16 cellular contexts compared by ENCODE assay signal in genomic region chr11:67562951-67563350, GRCh38. TPM values are rescaled to one million over a fixed set of nuclear protein-coding genes. Genes with fewer than 3 reads are reported as not detected.
A peak's percentile ranks its signal among the peaks of the same experiment; 100 is the strongest.
DNase-seq lines count a peak whose midpoint lies in the region; ATAC-seq and TF ChIP-seq lines count a peak whose summit lies in the region.
"Had no signal": no experiment of that assay in that cellular context is flagged by ENCODE, and none has a peak within 500 bp of the region (broad histone marks: within the 10 kb centered on the region; RNA-seq: fewer than 3 reads in every experiment).

No MANE protein-coding gene starts in this region.

- H2AFZ ChIP-seq in neural progenitor cell (replicated peaks) = no peak overlapping the region

- no peaks in the 10 kb centered on the region for H3K9me3 Mint-ChIP-seq in neural progenitor cell

- no peak for TF ChIP-seq EP300 in Ishikawa (IDR thresholded peaks at IDR 0.05; ENCODE audit: borderline replicate concordance)

- H3K27me3 ChIP-seq in neural progenitor cell = no peaks in the 10 kb centered on the region
- H3K27me3 ChIP-seq: tibial artery had no signal

- H3K27ac Mint-ChIP-seq in neural progenitor cell = no peak overlapping the region
- H3K27ac Mint-ChIP-seq: activated naive CD8-positive, alpha-beta T cell had no signal

- no peak overlapping the region for H3K4me3 ChIP-seq in neural progenitor cell
- H3K4me3 ChIP-seq: tibial artery had no signal

- H3K4me1 ChIP-seq in neural progenitor cell = peaks cover 4% of the 10 kb centered on the region

- peaks cover 9% of the 10 kb centered on the region for H3K27me3 Mint-ChIP-seq in neural progenitor cell (ENCODE audit: insufficient read depth, low read depth)
- H3K27me3 Mint-ChIP-seq: activated naive CD8-positive, alpha-beta T cell had no signal

- no peak overlapping the region for H3K4me3 Mint-ChIP-seq in neural progenitor cell
- H3K4me3 Mint-ChIP-seq: activated naive CD8-positive, alpha-beta T cell had no signal

- H3K79me2 ChIP-seq in neural progenitor cell (ENCODE audit: low read depth) = no peaks in the 10 kb centered on the region

- H3K27ac ChIP-seq in C4-2B (peak overlapping the region; percentile 20; the same call in 1 of the 2 replicates), neural progenitor cell (no peak overlapping the region)

- no peaks in the 10 kb centered on the region for H3K36me3 ChIP-seq in neural progenitor cell
- H3K36me3 ChIP-seq: tibial artery had no signal

- TF ChIP-seq CTCF in C4-2B (conservative IDR thresholded peaks at IDR 0.05) (no peak), neural progenitor cell (IDR thresholded peaks at IDR 0.05) (no peak)

- no peak for TF ChIP-seq RAD21 in Ishikawa (IDR thresholded peaks at IDR 0.05; ENCODE audit: low read depth)

- no peak for ATAC-seq in GM18870 (IDR thresholded peaks at IDR 0.05; ENCODE audit: unreplicated experiment)

- peak; percentile 30 to 49 for DNase-seq in dermis microvascular lymphatic vessel endothelial cell (ENCODE audit: low read depth in 2 of 2)
- DNase-seq in neural progenitor cell (ENCODE audit: low spot score) = no peak
- no peak for DNase-seq in activated T-cell treated with anti-CD3 and anti-CD28 coated beads, Interleukin-2, amount 50 U/mL, for 1 hour
- DNase-seq in T-helper 1 cell = no peak
- DNase-seq in NCI-H1092 (lab: John Stamatoyannopoulos, UW) = no peak
- DNase-seq: DMS 273 treated with DMSO at 0.1 percent for 48 hours; hypothalamus; left ventricle myocardium superior; NCI-H2171 treated with DMSO at 0.1 percent for 48 hours; NK-92 treated with Interleukin-12 subunit alpha and Interleukin-12 subunit beta, amount 100 ng/mL, for 24 hours had no signal

- no peaks in the 10 kb centered on the region for H3K9me3 ChIP-seq in neural progenitor cell (ENCODE audit: low read depth)
- H3K9me3 ChIP-seq: tibial artery had no signal

- no peaks in the 10 kb centered on the region for H3F3A ChIP-seq in neural progenitor cell (ENCODE audit: low read depth)

- peaks cover 10% of the 10 kb centered on the region for H3K4me1 Mint-ChIP-seq in neural progenitor cell

- H3K9ac ChIP-seq in neural progenitor cell = peak overlapping the region; percentile 40

- H3K4me2 ChIP-seq in neural progenitor cell = no peak overlapping the region

- H4K20me1 ChIP-seq in neural progenitor cell (ENCODE audit: low read depth) = no peaks in the 10 kb centered on the region

- no peaks in the 10 kb centered on the region for H3K36me3 Mint-ChIP-seq in neural progenitor cell
- H3K36me3 Mint-ChIP-seq: activated naive CD8-positive, alpha-beta T cell had no signal

TF ChIP-seq in Ishikawa, 13 proteins besides CTCF, POLR2A, EP300 and RAD21:
- TF ChIP-seq FOXM1 (IDR thresholded peaks at IDR 0.05; ENCODE audit: borderline replicate concordance, low read depth) (no peak), MAX (IDR thresholded peaks at IDR 0.05) (no peak), ZBTB7A (IDR thresholded peaks at IDR 0.05; ENCODE audit: low read depth) (no peak), CREB1 (IDR thresholded peaks at IDR 0.05; ENCODE audit: low read depth) (no peak), TAF1 (IDR thresholded peaks at IDR 0.05; ENCODE audit: low read depth) (no peak), NFIC (IDR thresholded peaks at IDR 0.05) (no peak), TEAD4 (IDR thresholded peaks at IDR 0.05) (peak; percentile 61), CEBPB (IDR thresholded peaks at IDR 0.05) (no peak), TCF12 (IDR thresholded peaks at IDR 0.05; ENCODE audit: low read depth) (no peak)

RNA-seq across cellular contexts. Expression of gene GSTP1, which starts 20.7 kb away (rescaled TPM):
- total RNA-seq in dermis microvascular lymphatic vessel endothelial cell = 721 and 972 TPM in 2 replicates
- total RNA-seq in neural progenitor cell (ENCODE audit: low replicate concordance) = 436 and 1,035 TPM in 2 replicates

RNA-seq across cellular contexts. Expression of gene CABP2, which starts 39.7 kb away (rescaled TPM):
- total RNA-seq in dermis microvascular lymphatic vessel endothelial cell (not detected in 2 replicates), neural progenitor cell (ENCODE audit: low replicate concordance) (not detected in 2 replicates)
- total RNA-seq: esophagus mucosa, left ventricle myocardium superior had no signal

RNA-seq across cellular contexts. Expression of gene NDUFV1, which starts 43.8 kb away (rescaled TPM):
- 161 and 166 TPM in 2 replicates for total RNA-seq in dermis microvascular lymphatic vessel endothelial cell
- 71.0 and 137 TPM in 2 replicates for total RNA-seq in neural progenitor cell (ENCODE audit: low replicate concordance)

RNA-seq across cellular contexts. Expression of gene CDK2AP2, which starts 55.0 kb away (rescaled TPM):
- total RNA-seq in dermis microvascular lymphatic vessel endothelial cell (15.3 and 18.7 TPM in 2 replicates), neural progenitor cell (ENCODE audit: low replicate concordance) (2.1 and 17.1 TPM in 2 replicates)

RNA-seq across cellular contexts. Expression of gene PITPNM1, which starts 57.8 kb away (rescaled TPM):
- total RNA-seq in dermis microvascular lymphatic vessel endothelial cell (6.3 and 7.3 TPM in 2 replicates), neural progenitor cell (ENCODE audit: low replicate concordance) (7.7 and 32.8 TPM in 2 replicates)

Comparison
In these comparisons a context has a peak if more than half of its experiments do, and no peak if none do; other contexts are left out.
1. DNase-seq: peak in dermis microvascular lymphatic vessel endothelial cell (2 of 2); none in neural progenitor cell (single experiment), activated T-cell treated with anti-CD3 and anti-CD28 coated beads, Interleukin-2, amount 50 U/mL, for 1 hour (single experiment), T-helper 1 cell (0 of 5) and NCI-H1092 (single experiment).